1 cellular context compared by ENCODE assay signal in the genomic region with DNA sequence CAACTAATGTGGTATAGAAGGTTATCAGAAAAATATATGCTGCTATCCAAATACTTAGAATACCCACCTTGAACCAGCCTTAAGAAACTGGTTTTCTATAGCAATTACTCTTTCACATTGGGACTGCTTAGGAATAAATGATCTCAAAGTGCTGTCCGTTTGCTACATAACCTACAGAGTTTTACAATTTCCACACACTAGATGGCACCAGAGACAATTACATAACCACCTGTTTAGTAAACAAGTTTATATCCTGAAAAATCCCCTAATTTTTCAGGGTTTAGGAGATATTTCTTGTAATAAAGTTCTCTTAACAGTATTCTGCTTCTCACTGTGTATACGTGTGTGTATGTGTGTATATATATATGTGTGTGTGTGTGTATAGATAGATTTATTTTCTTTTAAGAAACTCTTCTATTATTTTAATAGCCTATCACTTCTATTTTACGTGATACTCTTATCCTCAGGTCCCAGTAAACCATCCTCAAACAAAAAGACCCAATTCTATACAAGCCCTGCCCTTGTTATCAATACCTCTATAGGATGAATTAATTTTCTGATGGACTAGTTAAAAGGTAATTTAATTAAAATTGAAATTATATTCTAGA.
TF ChIP-seq lines count a peak whose summit lies in the region.

No MANE protein-coding gene starts in this region.

TF ChIP-seq in HepG2, 621 proteins besides CTCF, POLR2A, EP300 and RAD21:
- peak; percentile 48 for TF ChIP-seq SMC3 (IDR thresholded peaks at IDR 0.05; ENCODE audit: low read length)
- TF ChIP-seq ZMYM4 (CRISPR knock-in tag; IDR thresholded peaks at IDR 0.05): no peak
- TF ChIP-seq FOXA1 (IDR thresholded peaks at IDR 0.05): no peak
- TF ChIP-seq FOXA1 (CRISPR knock-in tag; IDR thresholded peaks at IDR 0.05): 0 out of 2 replicates have a peak, but pooled peaks have one; percentile 37
- peak; percentile 64 for TF ChIP-seq STAG1 (CRISPR knock-in tag; IDR thresholded peaks at IDR 0.05)
- TF ChIP-seq, protein P1, sequence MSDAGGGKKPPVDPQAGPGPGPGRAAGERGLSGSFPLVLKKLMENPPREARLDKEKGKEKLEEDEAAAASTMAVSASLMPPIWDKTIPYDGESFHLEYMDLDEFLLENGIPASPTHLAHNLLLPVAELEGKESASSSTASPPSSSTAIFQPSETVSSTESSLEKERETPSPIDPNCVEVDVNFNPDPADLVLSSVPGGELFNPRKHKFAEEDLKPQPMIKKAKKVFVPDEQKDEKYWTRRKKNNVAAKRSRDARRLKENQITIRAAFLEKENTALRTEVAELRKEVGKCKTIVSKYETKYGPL (CRISPR knock-in tag; IDR thresholded peaks at IDR 0.05): peak; percentile 76; the same call in 1 of the 2 replicates
